31 cellular contexts compared by ENCODE assay signal in genomic region chr4:72171761-72172160, GRCh38.
"Had no signal": no experiment of that assay in that cellular context is flagged by ENCODE, and none has a peak within 500 bp of the region (broad histone marks: within the 10 kb centered on the region; RNA-seq: fewer than 3 reads in every experiment).

No MANE protein-coding gene starts in this region.

- H3K9me3 Mint-ChIP-seq: activated CD4-positive, alpha-beta memory T cell treated with anti-CD3 and anti-CD28 coated beads, Interleukin-2, amount 10 ng/mL, durations not matched to agents 7 days and 5 days had no signal

- H3K36me3 Mint-ChIP-seq: activated naive CD8-positive, alpha-beta T cell had no signal

- H3K36me3 ChIP-seq: brain microvascular endothelial cell, esophagus muscularis mucosa, gastrocnemius medialis, heart left ventricle had no signal

- H3K4me3 Mint-ChIP-seq: activated CD4-positive, alpha-beta memory T cell treated with anti-CD3 and anti-CD28 coated beads, Interleukin-2, amount 10 ng/mL, durations not matched to agents 7 days and 5 days; activated CD4-positive, alpha-beta T cell treated with anti-CD3 and anti-CD28 coated beads, Interleukin-2, amount 10 ng/mL, durations not matched to agents 7 days and 5 days; activated naive CD8-positive, alpha-beta T cell; activated T-cell treated with anti-CD3 and anti-CD28 coated beads, Interleukin-2, amount 50 U/mL, for 24 hours; activated T-cell treated with anti-CD3 and anti-CD28 coated beads, Interleukin-2, amount 50 U/mL, for 72 hours; central memory CD8-positive, alpha-beta T cell; effector memory CD8-positive, alpha-beta T cell; T-helper 17 cell; T-helper 2 cell treated with Interferon-gamma antibody and Interleukin-4, amounts not matched to agents 5 μg/mL and 100 μg/mL, for 36 hours had no signal

- H3K4me1 ChIP-seq: esophagus muscularis mucosa, foreskin keratinocyte, gastrocnemius medialis, heart left ventricle had no signal

- H3K4me1 Mint-ChIP-seq: activated CD4-positive, alpha-beta memory T cell treated with anti-CD3 and anti-CD28 coated beads, Interleukin-2, amount 10 ng/mL, durations not matched to agents 7 days and 5 days; activated CD4-positive, alpha-beta T cell treated with anti-CD3 and anti-CD28 coated beads, Interleukin-2, amount 10 ng/mL, durations not matched to agents 7 days and 5 days; central memory CD8-positive, alpha-beta T cell; T-helper 17 cell had no signal

- DNase-seq: activated CD4-positive, alpha-beta memory T cell treated with anti-CD3 and anti-CD28 coated beads, Interleukin-2, amount 10 ng/mL, durations not matched to agents 7 days and 5 days; activated CD4-positive, alpha-beta T cell treated with anti-CD3 and anti-CD28 coated beads for 1 hour; activated CD4-positive, alpha-beta T cell treated with anti-CD3 and anti-CD28 coated beads for 4 hours; activated CD4-positive, alpha-beta T cell treated with anti-CD3 and anti-CD28 coated beads, Interleukin-2, amount 10 ng/mL, durations not matched to agents 7 days and 5 days; activated CD4-positive, alpha-beta T cell treated with anti-CD3 and anti-CD28 coated beads, Interleukin-2, amount 50 U/mL, for 4 hours; activated CD8-positive, alpha-beta memory T cell treated with anti-CD3 and anti-CD28 coated beads, Interleukin-2, amount 50 U/mL, for 48 hours; activated gamma-delta T cell treated with Interleukin-2 at 50 U/mL for 16 hours; activated naive CD4-positive, alpha-beta T cell treated with anti-CD3 and anti-CD28 coated beads, Interleukin-2, amount 50 U/mL, for 16 hours; activated naive CD4-positive, alpha-beta T cell treated with Interleukin-2 at 50 U/mL for 16 hours; activated T-cell treated with anti-CD3 and anti-CD28 coated beads for 4 hours; activated T-cell treated with anti-CD3 and anti-CD28 coated beads, Interleukin-2, amount 50 U/mL, for 24 hours; activated T-cell treated with anti-CD3 and anti-CD28 coated beads, Interleukin-2, amount 50 U/mL, for 72 hours; amniotic stem cell; anterior cingulate cortex; brain microvascular endothelial cell; cortex of kidney; dermis blood vessel endothelial cell; effector CD4-positive, alpha-beta T cell; effector memory CD8-positive, alpha-beta T cell; erythroblast; foreskin keratinocyte; gastrocnemius medialis; glutamatergic neuron; heart left ventricle; T-helper 1 cell; T-helper 17 cell; T1000 had no signal

- H3K9me3 ChIP-seq: gastrocnemius medialis had no signal

- H3K27me3 Mint-ChIP-seq: activated CD4-positive, alpha-beta memory T cell treated with anti-CD3 and anti-CD28 coated beads, Interleukin-2, amount 10 ng/mL, durations not matched to agents 7 days and 5 days; activated CD4-positive, alpha-beta T cell treated with anti-CD3 and anti-CD28 coated beads, Interleukin-2, amount 10 ng/mL, durations not matched to agents 7 days and 5 days; activated naive CD8-positive, alpha-beta T cell; activated T-cell treated with anti-CD3 and anti-CD28 coated beads, Interleukin-2, amount 50 U/mL, for 24 hours; central memory CD8-positive, alpha-beta T cell; effector memory CD8-positive, alpha-beta T cell; T-helper 17 cell had no signal

- H3K27ac ChIP-seq: brain microvascular endothelial cell, esophagus muscularis mucosa, foreskin keratinocyte, gastrocnemius medialis, heart left ventricle had no signal

- H3K27ac Mint-ChIP-seq: activated CD4-positive, alpha-beta memory T cell treated with anti-CD3 and anti-CD28 coated beads, Interleukin-2, amount 10 ng/mL, durations not matched to agents 7 days and 5 days; activated CD4-positive, alpha-beta T cell treated with anti-CD3 and anti-CD28 coated beads, Interleukin-2, amount 10 ng/mL, durations not matched to agents 7 days and 5 days; activated naive CD8-positive, alpha-beta T cell; activated T-cell treated with anti-CD3 and anti-CD28 coated beads, Interleukin-2, amount 50 U/mL, for 24 hours; activated T-cell treated with anti-CD3 and anti-CD28 coated beads, Interleukin-2, amount 50 U/mL, for 72 hours; effector memory CD8-positive, alpha-beta T cell; T-helper 17 cell; T-helper 2 cell treated with Interferon-gamma antibody and Interleukin-4, amounts not matched to agents 5 μg/mL and 100 μg/mL, for 36 hours had no signal

- ATAC-seq: activated T-cell treated with anti-CD3 and anti-CD28 coated beads, Interleukin-2, amount 50 U/mL, for 72 hours; effector memory CD8-positive, alpha-beta T cell; foreskin keratinocyte; gastrocnemius medialis; heart left ventricle; T-helper 17 cell had no signal

- H3K27me3 ChIP-seq: brain microvascular endothelial cell, esophagus muscularis mucosa, foreskin keratinocyte, gastrocnemius medialis, heart left ventricle had no signal

- H3K4me3 ChIP-seq: esophagus muscularis mucosa, gastrocnemius medialis, heart left ventricle had no signal
